Comparison of ENCODE assay signal across 8 cellular contexts in the genomic region with DNA sequence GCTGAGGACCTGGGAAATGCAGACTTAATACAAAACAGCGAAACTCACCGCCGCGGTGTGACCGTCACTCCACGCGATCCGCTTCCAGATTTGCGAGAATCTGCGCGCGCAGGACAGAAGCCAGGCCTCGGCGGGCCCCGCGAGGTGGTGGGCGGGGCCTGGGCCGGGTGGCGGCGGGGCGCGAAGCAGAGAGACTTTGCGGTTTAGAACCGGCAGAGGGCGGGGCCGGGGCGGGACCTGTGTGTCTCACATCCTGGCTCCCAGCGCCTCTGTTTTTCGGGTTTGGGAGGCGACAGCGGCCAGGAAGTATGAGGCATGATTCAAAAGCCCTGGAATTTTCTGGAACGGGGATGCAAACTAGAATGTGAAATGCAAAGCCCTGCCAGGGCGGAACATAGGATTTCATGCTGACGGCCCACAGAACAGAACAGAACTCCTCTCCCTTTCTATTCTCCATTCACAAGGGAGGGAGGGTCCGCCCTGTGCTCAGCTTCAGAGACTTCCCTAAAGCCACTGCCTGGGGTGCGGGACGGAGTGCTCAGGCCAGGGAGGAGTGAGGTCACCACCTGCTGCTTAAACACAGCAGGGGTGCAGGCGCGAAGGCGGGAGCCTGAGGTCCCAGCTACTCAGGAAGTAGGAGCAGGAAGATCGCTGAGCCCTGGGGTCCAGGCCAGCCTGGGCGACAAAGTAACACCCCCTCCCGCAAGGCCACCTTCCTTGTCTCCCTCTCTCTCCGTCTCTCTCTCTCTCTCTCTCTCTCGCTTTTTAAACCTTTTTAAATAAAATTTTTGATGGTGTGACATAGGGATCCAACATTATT. TPM values are rescaled to one million over a fixed set of nuclear protein-coding genes. Genes with fewer than 3 reads are reported as not detected.
DNase-seq lines count a peak whose midpoint lies in the region; ATAC-seq lines count a peak whose summit lies in the region.

No MANE protein-coding gene starts in this region.

- H2AFZ ChIP-seq in ACC112 (ENCODE audit: low read length, unreplicated experiment) = peak overlapping the region; percentile 100

- H3K27ac ChIP-seq in ACC112 (ENCODE audit: low read depth, low read length) = peak overlapping the region; percentile 71

- peaks cover 25% of the 10 kb centered on the region for H3K79me2 ChIP-seq in ACC112 (ENCODE audit: control insufficient read depth, insufficient read depth, low read length, unreplicated experiment)

- H3K36me3 ChIP-seq in ACC112 (ENCODE audit: insufficient read depth, low read length) = no peaks in the 10 kb centered on the region

- H3K27me3 ChIP-seq in ACC112 (ENCODE audit: insufficient read depth, low read length) = no peaks in the 10 kb centered on the region

- peaks cover 6% of the 10 kb centered on the region for H3K4me1 ChIP-seq in ACC112 (ENCODE audit: control insufficient read depth, insufficient read depth, low read length, unreplicated experiment)

- ATAC-seq in GM18909 (IDR thresholded peaks at IDR 0.05; ENCODE audit: poor library complexity, unreplicated experiment) (peak; percentile 89), HG03196 (IDR thresholded peaks at IDR 0.05; ENCODE audit: unreplicated experiment) (peak; percentile 86), left lobe of liver (peak; percentile 98)

- H3K4me3 ChIP-seq in ACC112 (ENCODE audit: low read depth, low read length) = peak overlapping the region; percentile 95

- DNase-seq in NCI-H510A (lab: John Stamatoyannopoulos, UW) (peak; percentile 21), dedifferentiated amniotic fluid mesenchymal stem cell (ENCODE audit: extremely low spot score) (peak; percentile 90), left lobe of liver (ENCODE audit: low spot score) (peak; percentile 82)
- DNase-seq in activated CD4-positive, alpha-beta T cell treated with anti-CD3 and anti-CD28 coated beads, Interleukin-2, amount 50 U/mL, for 24 hours (ENCODE audit: low read depth in 1 of 2, low spot score in 1 of 2) = peak; percentile 69 to 88
- peak; percentile 90 for DNase-seq in stimulated activated CD4-positive, alpha-beta T cell treated with anti-CD3 and anti-CD28 coated beads, Interleukin-1b, Interleukin-23, amount 100 ng/mL, for 48 hours

RNA-seq across cellular contexts. Expression of a gene that starts 44.2 kb away (rescaled TPM):
- total RNA-seq in left lobe of liver = 4.3 TPM

RNA-seq across cellular contexts. Expression of a gene that starts 52.5 kb away (rescaled TPM):
- total RNA-seq in left lobe of liver = 3.4 TPM

Comparison
In these comparisons a context has a peak if more than half of its experiments do, and no peak if none do; other contexts are left out.
1. Peak in every context shown above with its lines: DNase-seq, ATAC-seq, H3K4me3 ChIP-seq and H3K27ac ChIP-seq.
2. DNase-seq: peak in every context shown above with its lines; median percentile 90 in dedifferentiated amniotic fluid mesenchymal stem cell; 90 in stimulated activated CD4-positive, alpha-beta T cell treated with anti-CD3 and anti-CD28 coated beads, Interleukin-1b, Interleukin-23, amount 100 ng/mL, for 48 hours; 82 in left lobe of liver; 78 in activated CD4-positive, alpha-beta T cell treated with anti-CD3 and anti-CD28 coated beads, Interleukin-2, amount 50 U/mL, for 24 hours; 21 in NCI-H510A.